Comparison of ENCODE assay signal across 26 cellular contexts in the genomic region with DNA sequence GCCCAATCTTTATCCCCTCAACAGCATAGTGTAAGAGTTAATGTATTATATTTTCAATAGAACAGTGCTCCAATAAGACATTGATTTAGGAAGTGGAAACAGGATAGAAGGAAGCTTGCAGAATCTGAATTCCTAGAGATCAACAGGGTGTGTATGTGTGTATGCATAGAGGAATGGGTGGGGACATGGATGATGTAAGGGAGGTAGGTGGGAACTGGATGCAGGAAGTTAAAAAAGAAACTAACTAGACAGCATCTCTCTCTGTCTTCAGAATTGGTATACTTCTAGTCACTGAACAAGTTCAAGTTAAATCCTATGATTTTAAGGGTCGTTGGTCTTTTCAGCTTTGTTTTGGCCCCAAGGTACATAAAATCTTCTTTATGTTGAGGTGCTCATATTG.
DNase-seq lines count a peak whose midpoint lies in the region; ATAC-seq, FAIRE-seq and TF ChIP-seq lines count a peak whose summit lies in the region.
"Had no signal": no experiment of that assay in that cellular context is flagged by ENCODE, and none has a peak within 500 bp of the region (broad histone marks: within the 10 kb centered on the region; RNA-seq: fewer than 3 reads in every experiment).

No MANE protein-coding gene starts in this region.

- peak; percentile 43 for FAIRE-seq in astrocyte (lab: Jason Lieb, UNC)
- FAIRE-seq: GM12878 had no signal

- DNase-seq in Calu3 (no peak), HT1080 (ENCODE audit: low read depth) (peak; percentile 48), astrocyte (ENCODE audit: low read depth) (no peak), kidney tubule cell (ENCODE audit: low spot score) (peak; percentile 74), COR-L47 (lab: John Stamatoyannopoulos, UW) (no peak), SKM-1 (lab: John Stamatoyannopoulos, UW; ENCODE audit: unreplicated experiment) (no peak)
- DNase-seq in activated CD4-positive, alpha-beta T cell treated with anti-CD3 and anti-CD28 coated beads, Interleukin-2, amount 10 ng/mL, durations not matched to agents 7 days and 5 days, result no peak
- DNase-seq: activated CD4-positive, alpha-beta T cell treated with anti-CD3 and anti-CD28 coated beads for 1 hour; activated naive CD4-positive, alpha-beta T cell; activated T-cell treated with anti-CD3 and anti-CD28 coated beads, Interleukin-2, amount 50 U/mL, for 4 hours; CD4-positive, CD25-positive, alpha-beta regulatory T cell; colonic mucosa; DMS153; foreskin melanocyte; NCI-H1694; NCI-H2171 treated with DMSO at 0.1 percent for 48 hours; NCI-H526 treated with DMSO at 0.1 percent for 48 hours; PC-3; right lobe of liver; SHP77; trophoblast cell had no signal

- H3K4me3 ChIP-seq in astrocyte (ENCODE audit: insufficient read depth, low read depth, low read length), result no peak overlapping the region
- H3K4me3 ChIP-seq: breast epithelium, colonic mucosa, GM12878, hepatocyte, right lobe of liver had no signal

- H3K4me3 Mint-ChIP-seq in Calu3 (ENCODE audit: low read depth, unreplicated experiment), result no peak overlapping the region
- H3K4me3 Mint-ChIP-seq in astrocyte (ENCODE audit: unreplicated experiment), result no peak overlapping the region
- H3K4me3 Mint-ChIP-seq in activated CD4-positive, alpha-beta T cell treated with anti-CD3 and anti-CD28 coated beads, Interleukin-2, amount 10 ng/mL, durations not matched to agents 7 days and 5 days, result no peak overlapping the region
- H3K4me3 Mint-ChIP-seq: activated T-cell treated with anti-CD3 and anti-CD28 coated beads, Interleukin-2, amount 50 U/mL, for 4 hours; CD4-positive, CD25-positive, alpha-beta regulatory T cell had no signal

- BruUV-seq in Calu3 (replicated peaks; lab: Mats Ljungman, UMichigan), result no TSS peak

- no peak for TF ChIP-seq CTCF in Calu3 (IDR thresholded peaks at IDR 0.05; ENCODE audit: unreplicated experiment)
- TF ChIP-seq CTCF in astrocyte (IDR thresholded peaks at IDR 0.05; ENCODE audit: insufficient read depth, low read depth, low read length), result no peak

- CTCF ChIA-PET in Calu3 (lab: Charles Lee), result interaction anchor here (0.6 kb wide), 1 partner anchor 30 kb away, joined by 4 read pairs; no protein-coding TSS in a partner anchor
- CTCF ChIA-PET in activated CD4-positive, alpha-beta T cell treated with anti-CD3 and anti-CD28 coated beads, Interleukin-2, amount 10 ng/mL, durations not matched to agents 7 days and 5 days (lab: Charles Lee), result no interaction called here

- intact Hi-C loops in Calu3 (cut with micrococcal nuclease; ENCODE audit: unreplicated experiment), result no loop called here

- H3K27ac Mint-ChIP-seq in Calu3 (ENCODE audit: unreplicated experiment) (peak overlapping the region; percentile 17), astrocyte (ENCODE audit: unreplicated experiment) (no peak overlapping the region)
- no peak overlapping the region for H3K27ac Mint-ChIP-seq in activated CD4-positive, alpha-beta T cell treated with anti-CD3 and anti-CD28 coated beads, Interleukin-2, amount 10 ng/mL, durations not matched to agents 7 days and 5 days
- H3K27ac Mint-ChIP-seq: CD4-positive, CD25-positive, alpha-beta regulatory T cell had no signal

- H3K9me3 ChIP-seq in astrocyte (ENCODE audit: insufficient read depth, low read depth, low read length), result no peaks in the 10 kb centered on the region
- H3K9me3 ChIP-seq: colonic mucosa, right lobe of liver had no signal

- H3K4me1 Mint-ChIP-seq in Calu3 (ENCODE audit: low read depth, unreplicated experiment) (peaks cover 7% of the 10 kb centered on the region), astrocyte (ENCODE audit: low read depth, unreplicated experiment) (no peaks in the 10 kb centered on the region)
- H3K4me1 Mint-ChIP-seq in activated CD4-positive, alpha-beta T cell treated with anti-CD3 and anti-CD28 coated beads, Interleukin-2, amount 10 ng/mL, durations not matched to agents 7 days and 5 days, result no peaks in the 10 kb centered on the region
- H3K4me1 Mint-ChIP-seq: CD4-positive, CD25-positive, alpha-beta regulatory T cell had no signal

- POLR2A ChIA-PET in activated CD4-positive, alpha-beta T cell treated with anti-CD3 and anti-CD28 coated beads, Interleukin-2, amount 10 ng/mL, durations not matched to agents 7 days and 5 days (lab: Charles Lee), result no interaction called here

- H3K36me3 ChIP-seq in astrocyte (ENCODE audit: insufficient read depth, low read length), result no peaks in the 10 kb centered on the region
- H3K36me3 ChIP-seq: breast epithelium, colonic mucosa, right lobe of liver had no signal

- peaks cover 7% of the 10 kb centered on the region for H3K9me3 Mint-ChIP-seq in Calu3 (ENCODE audit: low read depth, unreplicated experiment)
- peaks cover 4% of the 10 kb centered on the region for H3K9me3 Mint-ChIP-seq in astrocyte (ENCODE audit: unreplicated experiment)
- no peaks in the 10 kb centered on the region for H3K9me3 Mint-ChIP-seq in activated CD4-positive, alpha-beta T cell treated with anti-CD3 and anti-CD28 coated beads, Interleukin-2, amount 10 ng/mL, durations not matched to agents 7 days and 5 days
- H3K9me3 Mint-ChIP-seq: activated T-cell treated with anti-CD3 and anti-CD28 coated beads, Interleukin-2, amount 50 U/mL, for 4 hours had no signal

- H2AFZ ChIP-seq in astrocyte (ENCODE audit: low read depth, low read length), result no peak overlapping the region
- H2AFZ ChIP-seq: hepatocyte, parathyroid adenoma had no signal

- no peak overlapping the region for H3K9ac ChIP-seq in astrocyte (ENCODE audit: low read length)
- H3K9ac ChIP-seq: parathyroid adenoma had no signal

- no peaks in the 10 kb centered on the region for H4K20me1 ChIP-seq in astrocyte (ENCODE audit: insufficient read depth, low read length)

- ATAC-seq in HG02852 (IDR thresholded peaks at IDR 0.05; ENCODE audit: unreplicated experiment), result no peak
- ATAC-seq: activated T-cell treated with anti-CD3 and anti-CD28 coated beads, Interleukin-2, amount 50 U/mL, for 4 hours; GM12878; PC-3; right lobe of liver had no signal

- H3K27me3 ChIP-seq in astrocyte (ENCODE audit: insufficient read depth, low read length), result no peaks in the 10 kb centered on the region
- H3K27me3 ChIP-seq: breast epithelium, colonic mucosa, hepatocyte, right lobe of liver had no signal

- H3K27ac ChIP-seq in astrocyte (ENCODE audit: low read depth, low read length), result no peak overlapping the region
- H3K27ac ChIP-seq: breast epithelium, colonic mucosa, hepatocyte, parathyroid adenoma, right lobe of liver had no signal

- no peak overlapping the region for H3K4me2 ChIP-seq in astrocyte (ENCODE audit: low read length)
- H3K4me2 ChIP-seq: hepatocyte had no signal

- no peaks in the 10 kb centered on the region for H3K4me1 ChIP-seq in astrocyte (ENCODE audit: insufficient read depth, low read length)
- H3K4me1 ChIP-seq: breast epithelium, colonic mucosa, parathyroid adenoma, right lobe of liver had no signal

- H3K27me3 Mint-ChIP-seq in Calu3 (ENCODE audit: unreplicated experiment) (no peaks in the 10 kb centered on the region), astrocyte (ENCODE audit: low read depth, unreplicated experiment) (no peaks in the 10 kb centered on the region)
- H3K27me3 Mint-ChIP-seq in activated CD4-positive, alpha-beta T cell treated with anti-CD3 and anti-CD28 coated beads, Interleukin-2, amount 10 ng/mL, durations not matched to agents 7 days and 5 days, result no peaks in the 10 kb centered on the region

- no peaks in the 10 kb centered on the region for H3K36me3 Mint-ChIP-seq in Calu3 (ENCODE audit: insufficient read depth, unreplicated experiment)
- no peaks in the 10 kb centered on the region for H3K36me3 Mint-ChIP-seq in astrocyte (ENCODE audit: low read depth, unreplicated experiment)
- no peaks in the 10 kb centered on the region for H3K36me3 Mint-ChIP-seq in activated CD4-positive, alpha-beta T cell treated with anti-CD3 and anti-CD28 coated beads, Interleukin-2, amount 10 ng/mL, durations not matched to agents 7 days and 5 days (ENCODE audit: low read depth)
- H3K36me3 Mint-ChIP-seq: CD4-positive, CD25-positive, alpha-beta regulatory T cell had no signal

- H3K79me2 ChIP-seq in astrocyte (ENCODE audit: insufficient read depth, low read length), result no peaks in the 10 kb centered on the region
- H3K79me2 ChIP-seq: hepatocyte, parathyroid adenoma had no signal

Comparison
In these comparisons a context has a peak if more than half of its experiments do, and no peak if none do; other contexts are left out.
1. DNase-seq: peak in HT1080 (single experiment) and kidney tubule cell (single experiment); none in Calu3 (single experiment), astrocyte (single experiment), COR-L47 (single experiment), SKM-1 (single experiment) and activated CD4-positive, alpha-beta T cell treated with anti-CD3 and anti-CD28 coated beads, Interleukin-2, amount 10 ng/mL, durations not matched to agents 7 days and 5 days (single experiment).